Comparison of ENCODE assay signal across 8 cellular contexts in genomic region chr2:60932071-60932470, GRCh38. TPM values are rescaled to one million over a fixed set of nuclear protein-coding genes. Genes with fewer than 3 reads are reported as not detected.
DNase-seq lines count a peak whose midpoint lies in the region; ATAC-seq and TF ChIP-seq lines count a peak whose summit lies in the region.
"Not testable (repeated sequence)": the region's sequence is repeated elsewhere in the genome, so short reads cannot be mapped to it uniquely, and the experiment has no call there.

No MANE protein-coding gene starts in this region.

- H3K4me1 Mint-ChIP-seq in HFFc6 (ENCODE audit: low read depth): peaks cover 15% of the 10 kb centered on the region
- not testable (repeated sequence) for H3K4me1 Mint-ChIP-seq in activated naive CD8-positive, alpha-beta T cell treated with anti-CD3 and anti-CD28 coated beads, Interleukin-2, amount 10 ng/mL, durations not matched to agents 7 days and 5 days
- peaks cover 5 to 26% of the 10 kb centered on the region in 2 donors for H3K4me1 Mint-ChIP-seq in effector memory CD8-positive, alpha-beta T cell (ENCODE audit: low read depth in 2 of 2)
- peaks cover 37 to 56% of the 10 kb centered on the region in 2 donors for H3K4me1 Mint-ChIP-seq in immature natural killer cell
- H3K4me1 Mint-ChIP-seq in natural killer cell treated with Interleukin-12 subunit alpha and Interleukin-12 subunit beta and Interleukin-15 and Interleukin-18, amount 100 ng/mL, for 72 hours (ENCODE audit: low read depth in 2 of 2): peaks cover 42 to 46% of the 10 kb centered on the region in 2 donors
- H3K4me1 Mint-ChIP-seq in stimulated activated naive CD8-positive, alpha-beta T cell treated with anti-CD3 and anti-CD28 coated beads, Interleukin-15, Interleukin-2, amounts not matched to agents 100 ng/mL and 50 ng/mL, for 24 hours (ENCODE audit: low read depth): peaks cover 19% of the 10 kb centered on the region

- not testable (repeated sequence) for H3K9me3 Mint-ChIP-seq in HFFc6; activated naive CD8-positive, alpha-beta T cell treated with anti-CD3 and anti-CD28 coated beads, Interleukin-2, amount 10 ng/mL, durations not matched to agents 7 days and 5 days; effector memory CD8-positive, alpha-beta T cell; immature natural killer cell; natural killer cell treated with Interleukin-12 subunit alpha and Interleukin-12 subunit beta and Interleukin-15 and Interleukin-18, amount 100 ng/mL, for 72 hours; stimulated activated naive CD8-positive, alpha-beta T cell treated with anti-CD3 and anti-CD28 coated beads, Interleukin-15, Interleukin-2, amounts not matched to agents 100 ng/mL and 50 ng/mL, for 24 hours

- H3K36me3 Mint-ChIP-seq in HFFc6 (ENCODE audit: low read depth): peaks cover 20% of the 10 kb centered on the region
- peaks cover 33% of the 10 kb centered on the region for H3K36me3 Mint-ChIP-seq in activated naive CD8-positive, alpha-beta T cell treated with anti-CD3 and anti-CD28 coated beads, Interleukin-2, amount 10 ng/mL, durations not matched to agents 7 days and 5 days
- peaks cover 24% of the 10 kb centered on the region for H3K36me3 Mint-ChIP-seq in effector memory CD8-positive, alpha-beta T cell (ENCODE audit: insufficient read depth)
- H3K36me3 Mint-ChIP-seq in immature natural killer cell: peaks cover 19 to 28% (median 26%) of the 10 kb centered on the region in 3 donors
- peaks cover 31% of the 10 kb centered on the region for H3K36me3 Mint-ChIP-seq in natural killer cell treated with Interleukin-12 subunit alpha and Interleukin-12 subunit beta and Interleukin-15 and Interleukin-18, amount 100 ng/mL, for 72 hours
- H3K36me3 Mint-ChIP-seq in stimulated activated naive CD8-positive, alpha-beta T cell treated with anti-CD3 and anti-CD28 coated beads, Interleukin-15, Interleukin-2, amounts not matched to agents 100 ng/mL and 50 ng/mL, for 24 hours (ENCODE audit: low read depth): peaks cover 71% of the 10 kb centered on the region

- not testable (repeated sequence) for H3F3A ChIP-seq in PC-3 (ENCODE audit: low read length, unreplicated experiment)

- CTCF ChIA-PET in PC-3 (lab: Charles Lee): not testable (repeated sequence)

- H3K36me3 ChIP-seq in PC-3 (ENCODE audit: low read depth, low read length): not testable (repeated sequence)

- DNase-seq in EH (ENCODE audit: low read depth) (peak; percentile 23), PC-3 (peak; percentile 6)
- DNase-seq in HFFc6; activated naive CD8-positive, alpha-beta T cell treated with anti-CD3 and anti-CD28 coated beads, Interleukin-2, amount 10 ng/mL, durations not matched to agents 7 days and 5 days; effector memory CD8-positive, alpha-beta T cell; immature natural killer cell: not testable (repeated sequence)
- peak; percentile 28 for DNase-seq in natural killer cell treated with Interleukin-12 subunit alpha and Interleukin-12 subunit beta and Interleukin-15 and Interleukin-18, amount 100 ng/mL, for 72 hours (ENCODE audit: low spot score)

- TF ChIP-seq CTCF in HFFc6 (IDR thresholded peaks at IDR 0.05); PC-3 (conservative IDR thresholded peaks at IDR 0.05; ENCODE audit: low read depth, low read length): not testable (repeated sequence)

- not testable (repeated sequence) for H2AFZ ChIP-seq in PC-3 (ENCODE audit: low read length)

- not testable (repeated sequence) for H3K9ac ChIP-seq in PC-3 (ENCODE audit: low read length)

- not testable (repeated sequence) for H3K4me3 Mint-ChIP-seq in HFFc6; activated naive CD8-positive, alpha-beta T cell treated with anti-CD3 and anti-CD28 coated beads, Interleukin-2, amount 10 ng/mL, durations not matched to agents 7 days and 5 days; effector memory CD8-positive, alpha-beta T cell; immature natural killer cell; natural killer cell treated with Interleukin-12 subunit alpha and Interleukin-12 subunit beta and Interleukin-15 and Interleukin-18, amount 100 ng/mL, for 72 hours; stimulated activated naive CD8-positive, alpha-beta T cell treated with anti-CD3 and anti-CD28 coated beads, Interleukin-15, Interleukin-2, amounts not matched to agents 100 ng/mL and 50 ng/mL, for 24 hours

- H4K20me1 ChIP-seq in PC-3 (ENCODE audit: low read length): not testable (repeated sequence)

- H3K4me1 ChIP-seq in PC-3 (ENCODE audit: insufficient read depth, low read length): not testable (repeated sequence)

- H3K79me2 ChIP-seq in PC-3 (ENCODE audit: low read length): not testable (repeated sequence)

- H3K4me3 ChIP-seq in PC-3 (ENCODE audit: low read length): not testable (repeated sequence)

- H3K9me3 ChIP-seq in PC-3 (ENCODE audit: low read length): not testable (repeated sequence)

- H3K27ac Mint-ChIP-seq in HFFc6 (peak overlapping the region; percentile 60), immature natural killer cell (peak overlapping the region in 4 of 6 donors; percentile 18 to 64 (median 54))
- peak overlapping the region; percentile 0 for H3K27ac Mint-ChIP-seq in activated naive CD8-positive, alpha-beta T cell treated with anti-CD3 and anti-CD28 coated beads, Interleukin-2, amount 10 ng/mL, durations not matched to agents 7 days and 5 days
- peak overlapping the region; percentile 38 to 53 for H3K27ac Mint-ChIP-seq in effector memory CD8-positive, alpha-beta T cell
- H3K27ac Mint-ChIP-seq in natural killer cell treated with Interleukin-12 subunit alpha and Interleukin-12 subunit beta and Interleukin-15 and Interleukin-18, amount 100 ng/mL, for 72 hours: peak overlapping the region; percentile 33 to 86
- H3K27ac Mint-ChIP-seq in stimulated activated naive CD8-positive, alpha-beta T cell treated with anti-CD3 and anti-CD28 coated beads, Interleukin-15, Interleukin-2, amounts not matched to agents 100 ng/mL and 50 ng/mL, for 24 hours: peak overlapping the region; percentile 36

- H3K9me2 ChIP-seq in PC-3 (replicated peaks; ENCODE audit: low read length): not testable (repeated sequence)

- H3K27me3 ChIP-seq in PC-3 (ENCODE audit: low read length): not testable (repeated sequence)

- not testable (repeated sequence) for H3K27ac ChIP-seq in PC-3 (ENCODE audit: low read length)

- not testable (repeated sequence) for BruUV-seq in PC-3 (replicated peaks; lab: Mats Ljungman, UMichigan)

- H3K27me3 Mint-ChIP-seq in HFFc6 (ENCODE audit: insufficient read depth); activated naive CD8-positive, alpha-beta T cell treated with anti-CD3 and anti-CD28 coated beads, Interleukin-2, amount 10 ng/mL, durations not matched to agents 7 days and 5 days; effector memory CD8-positive, alpha-beta T cell; immature natural killer cell (ENCODE audit: low read depth in 3 of 3); natural killer cell treated with Interleukin-12 subunit alpha and Interleukin-12 subunit beta and Interleukin-15 and Interleukin-18, amount 100 ng/mL, for 72 hours; stimulated activated naive CD8-positive, alpha-beta T cell treated with anti-CD3 and anti-CD28 coated beads, Interleukin-15, Interleukin-2, amounts not matched to agents 100 ng/mL and 50 ng/mL, for 24 hours: not testable (repeated sequence)

- POLR2A ChIA-PET in PC-3 (lab: Charles Lee; ENCODE audit: unreplicated experiment); activated naive CD8-positive, alpha-beta T cell treated with anti-CD3 and anti-CD28 coated beads, Interleukin-2, amount 10 ng/mL, durations not matched to agents 7 days and 5 days (lab: Charles Lee): not testable (repeated sequence)

- H3K4me2 ChIP-seq in PC-3 (ENCODE audit: low read length): not testable (repeated sequence)

- not testable (repeated sequence) for ATAC-seq in PC-3; activated naive CD8-positive, alpha-beta T cell treated with anti-CD3 and anti-CD28 coated beads, Interleukin-2, amount 10 ng/mL, durations not matched to agents 7 days and 5 days (ENCODE audit: low read depth); effector memory CD8-positive, alpha-beta T cell (replicated peaks); natural killer cell treated with Interleukin-12 subunit alpha and Interleukin-12 subunit beta and Interleukin-15 and Interleukin-18, amount 100 ng/mL, for 72 hours

- intact Hi-C loops in PC-3 (cut with micrococcal nuclease): not testable (repeated sequence)

RNA-seq across cellular contexts. Expression of gene REL, which starts 50.7 kb away (rescaled TPM):
- total RNA-seq in HFFc6 (2021; fragmentation: NEBNext Ultra II Directional; extraction: Animal tissue kit (Norgen Biotek cat#: 25700)): 1 to 10 TPM; 2.5 to 3.9 (median 3.3) TPM
- total RNA-seq in PC-3 (2014; rRNA removed): 7.3 and 8.9 TPM in 2 replicates
- 10 to 100 TPM; 27.9 to 28.8 TPM for total RNA-seq in activated naive CD8-positive, alpha-beta T cell treated with anti-CD3 and anti-CD28 coated beads, Interleukin-2, amount 10 ng/mL, durations not matched to agents 7 days and 5 days
- polyA plus RNA-seq in immature natural killer cell: 10 to 100 TPM in 2 of 3 donors, 1 to 10 TPM in 1; 6.4 to 47.7 (median 21.7) TPM
- total RNA-seq in natural killer cell treated with Interleukin-12 subunit alpha and Interleukin-12 subunit beta and Interleukin-15 and Interleukin-18, amount 100 ng/mL, for 72 hours: 10 to 100 TPM; 26.7 to 77.0 TPM

Comparison
In these comparisons a context has a peak if more than half of its experiments do, and no peak if none do; other contexts are left out.
1. H3K27ac Mint-ChIP-seq: peak in every context shown above with its lines; median percentile 60 in HFFc6; 60 in natural killer cell treated with Interleukin-12 subunit alpha and Interleukin-12 subunit beta and Interleukin-15 and Interleukin-18, amount 100 ng/mL, for 72 hours; 54 in immature natural killer cell; 46 in effector memory CD8-positive, alpha-beta T cell; 36 in stimulated activated naive CD8-positive, alpha-beta T cell treated with anti-CD3 and anti-CD28 coated beads, Interleukin-15, Interleukin-2, amounts not matched to agents 100 ng/mL and 50 ng/mL, for 24 hours; 0 in activated naive CD8-positive, alpha-beta T cell treated with anti-CD3 and anti-CD28 coated beads, Interleukin-2, amount 10 ng/mL, durations not matched to agents 7 days and 5 days.